In the genomic region with DNA sequence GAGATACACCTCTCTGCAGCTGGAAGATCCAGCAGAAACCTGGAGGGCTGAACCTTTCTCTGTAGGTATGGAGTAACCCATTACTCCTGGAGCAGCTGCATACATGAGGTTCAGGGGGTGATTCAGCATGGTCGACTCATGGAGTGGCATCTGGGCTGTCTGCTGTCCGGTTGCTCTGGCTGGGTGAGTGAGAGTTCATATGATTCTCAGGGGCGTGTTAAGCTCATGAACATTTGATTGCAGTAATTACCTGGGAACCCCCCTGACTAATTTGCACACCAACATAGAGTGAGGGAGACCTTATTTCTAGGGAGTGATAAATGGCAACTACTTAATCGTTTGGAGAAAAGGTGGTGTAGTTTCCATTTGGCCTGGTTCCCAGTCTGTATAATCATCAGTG, we compare ENCODE assay signal across 27 cellular contexts.
A peak's percentile ranks its signal among the peaks of the same experiment; 100 is the strongest.
DNase-seq lines count a peak whose midpoint lies in the region; ATAC-seq and TF ChIP-seq lines count a peak whose summit lies in the region.
"Had no signal": no experiment of that assay in that cellular context is flagged by ENCODE, and none has a peak within 500 bp of the region (broad histone marks: within the 10 kb centered on the region; RNA-seq: fewer than 3 reads in every experiment).

No MANE protein-coding gene starts in this region.

- H3K36me3 Mint-ChIP-seq in MCF 10A (ENCODE audit: insufficient read depth, unreplicated experiment) (no peaks in the 10 kb centered on the region), immature natural killer cell (no peaks in the 10 kb centered on the region)
- H3K36me3 Mint-ChIP-seq: T-cell had no signal

- H3K4me3 Mint-ChIP-seq in MCF 10A (ENCODE audit: unreplicated experiment) (no peak overlapping the region), immature natural killer cell (no peak overlapping the region)
- H3K4me3 Mint-ChIP-seq: effector memory CD8-positive, alpha-beta T cell; nephron; T-cell had no signal

- H3K36me3 ChIP-seq in breast epithelium, result no peaks in the 10 kb centered on the region
- H3K36me3 ChIP-seq: HAP-1, stomach had no signal

- intact Hi-C loops in MCF 10A (cut with micrococcal nuclease) (no loop called here), breast epithelium (cut with DNase I; ENCODE audit: low total_unique reads) (no loop called here), dorsolateral prefrontal cortex (cut with DNase I) (no loop called here)

- POLR2A ChIA-PET in MCF 10A (lab: Yijun Ruan, JAX), result no interaction called here

- ATAC-seq in foreskin keratinocyte, result peak; percentile 99
- ATAC-seq: effector memory CD8-positive, alpha-beta T cell; T-cell had no signal

- no peak for TF ChIP-seq POLR2A in breast epithelium (IDR thresholded peaks at IDR 0.05)

- H3K27ac Mint-ChIP-seq in MCF 10A (ENCODE audit: low read depth, unreplicated experiment) (no peak overlapping the region), immature natural killer cell (no peak overlapping the region)
- H3K27ac Mint-ChIP-seq: effector memory CD8-positive, alpha-beta T cell; nephron; T-cell had no signal

- H3K9me3 Mint-ChIP-seq in MCF 10A (ENCODE audit: unreplicated experiment) (peaks cover 7% of the 10 kb centered on the region), immature natural killer cell (peaks cover 0 to 4% (median 2%) of the 10 kb centered on the region in 6 donors)
- H3K9me3 Mint-ChIP-seq: effector memory CD8-positive, alpha-beta T cell had no signal

- H3K4me1 Mint-ChIP-seq in MCF 10A (ENCODE audit: insufficient read depth, unreplicated experiment), result peaks cover 10% of the 10 kb centered on the region
- H3K4me1 Mint-ChIP-seq in immature natural killer cell, result no peaks in the 10 kb centered on the region
- H3K4me1 Mint-ChIP-seq: nephron, T-cell had no signal

- CTCF ChIA-PET in MCF 10A (lab: Yijun Ruan, JAX), result no interaction called here

- TF ChIP-seq CTCF in MCF 10A (IDR thresholded peaks at IDR 0.05; ENCODE audit: unreplicated experiment) (no peak), breast epithelium (IDR thresholded peaks at IDR 0.05) (no peak), astrocyte of the spinal cord (IDR thresholded peaks at IDR 0.05; ENCODE audit: low read depth, low read length) (no peak), foreskin keratinocyte (conservative IDR thresholded peaks at IDR 0.05) (no peak), dorsolateral prefrontal cortex (IDR thresholded peaks at IDR 0.05 in 54 of 56, conservative IDR thresholded peaks at IDR 0.05 in 2 of 56; ENCODE audit: low read depth in 1 of 56, partially characterized antibody in 56 of 56) (no peak)

- in situ Hi-C loops in astrocyte of the spinal cord (cut with HindIII; ENCODE audit: low sequenced_read_pairs), result no loop called here

- no peak overlapping the region for H3K4me3 ChIP-seq in breast epithelium
- H3K4me3 ChIP-seq in astrocyte of the spinal cord (ENCODE audit: low read depth, low read length), result no peak overlapping the region
- H3K4me3 ChIP-seq in dorsolateral prefrontal cortex, result no peak overlapping the region
- H3K4me3 ChIP-seq: HAP-1, stomach had no signal

- H3K4me1 ChIP-seq in breast epithelium (no peaks in the 10 kb centered on the region), foreskin keratinocyte (peaks cover 9% of the 10 kb centered on the region)
- H3K4me1 ChIP-seq: HAP-1, stomach had no signal

- DNase-seq in MCF 10A (ENCODE audit: unreplicated experiment) (peak; percentile 14), breast epithelium (ENCODE audit: low spot score in 2 of 2) (no peak), astrocyte of the spinal cord (ENCODE audit: low read depth, low spot score) (peak; percentile 23), foreskin keratinocyte (peak; percentile 59 to 82), dorsolateral prefrontal cortex (no peak), GF-D8 (lab: John Stamatoyannopoulos, UW) (no peak), retina (no peak), immature natural killer cell (no peak)
- DNase-seq: activated CD4-positive, alpha-beta T cell treated with anti-CD3 and anti-CD28 coated beads, Interleukin-2, amount 50 U/mL, for 1 hour; activated CD8-positive, alpha-beta memory T cell treated with anti-CD3 and anti-CD28 coated beads, Interleukin-2, amount 50 U/mL, for 48 hours; activated gamma-delta T cell; DMS 273 treated with DMSO at 0.1 percent for 48 hours; effector memory CD8-positive, alpha-beta T cell; foreskin melanocyte; hippocampal formation; MV-4-11; NCI-H1930; NCI-H526; posterior cingulate gyrus; SHP77 treated with DMSO at 0.1 percent for 48 hours; small intestine; stimulated activated CD4-positive, alpha-beta T cell treated with anti-CD3 and anti-CD28 coated beads, Interleukin-4, amount 100 ng/mL, for 1 hour; stomach; T-cell had no signal

- no TSS peak for BruUV-seq in MCF 10A (replicated peaks; lab: Mats Ljungman, UMichigan)

- H3K27ac ChIP-seq in breast epithelium, result no peak overlapping the region
- H3K27ac ChIP-seq in foreskin keratinocyte, result peak overlapping the region; percentile 64
- no peak overlapping the region for H3K27ac ChIP-seq in dorsolateral prefrontal cortex
- H3K27ac ChIP-seq: C4-2B, stomach had no signal

- H3K27me3 ChIP-seq in breast epithelium (no peaks in the 10 kb centered on the region), foreskin keratinocyte (no peaks in the 10 kb centered on the region), dorsolateral prefrontal cortex (peaks cover 0 to 16% (median 0%) of the 10 kb centered on the region in 45 donors)
- H3K27me3 ChIP-seq: stomach had no signal

- peaks cover 0 to under 1% of the 10 kb centered on the region in 2 donors for H3K9me3 ChIP-seq in breast epithelium
- H3K9me3 ChIP-seq: HAP-1 had no signal

- H3K27me3 Mint-ChIP-seq in MCF 10A (ENCODE audit: insufficient read depth, unreplicated experiment) (no peaks in the 10 kb centered on the region), immature natural killer cell (ENCODE audit: low read depth in 3 of 3) (peaks cover 9 to 16% (median 12%) of the 10 kb centered on the region in 3 donors)

Comparison
In these comparisons a context has a peak if more than half of its experiments do, and no peak if none do; other contexts are left out.
1. DNase-seq: peak in MCF 10A (single experiment), astrocyte of the spinal cord (single experiment) and foreskin keratinocyte (2 of 2); none in breast epithelium (0 of 2), dorsolateral prefrontal cortex (0 of 10), GF-D8 (single experiment), retina (single experiment) and immature natural killer cell (0 of 3).